Comparison of ENCODE assay signal across 25 cellular contexts in the genomic region with DNA sequence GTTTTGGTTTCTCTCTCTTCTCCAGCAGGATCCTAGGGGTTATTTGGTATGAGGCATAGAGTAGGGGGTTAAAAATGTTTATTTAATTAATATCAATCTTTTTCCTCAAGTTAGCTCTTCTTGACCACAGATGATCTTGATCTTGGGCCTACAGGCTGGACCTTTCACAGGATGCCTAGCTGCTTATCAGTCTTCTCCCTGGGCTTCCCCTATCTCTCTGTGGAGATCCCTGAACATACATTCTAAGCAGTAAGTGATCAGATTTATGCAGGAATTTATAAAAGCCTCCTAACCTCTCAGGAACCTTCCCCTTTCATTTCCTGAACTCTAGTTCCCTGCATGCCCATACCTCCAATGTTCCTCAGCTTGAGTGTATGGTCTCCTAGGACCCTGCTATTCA.
"Had no signal": no experiment of that assay in that cellular context is flagged by ENCODE, and none has a peak within 500 bp of the region (broad histone marks: within the 10 kb centered on the region; RNA-seq: fewer than 3 reads in every experiment).

No MANE protein-coding gene starts in this region.

- DNase-seq: hypothalamus; immature natural killer cell; kidney; left colon; left lung; naive thymus-derived CD8-positive, alpha-beta T cell; nucleus accumbens; right lobe of liver; stimulated activated CD4-positive, alpha-beta T cell treated with anti-CD3 and anti-CD28 coated beads, Interleukin-1b, Interleukin-23, amount 100 ng/mL, for 48 hours; stimulated activated CD4-positive, alpha-beta T cell treated with anti-CD3 and anti-CD28 coated beads, Interleukin-2, amount 100 ng/mL, for 48 hours; stimulated activated CD4-positive, alpha-beta T cell treated with anti-CD3 and anti-CD28 coated beads, Interleukin-4, amount 100 ng/mL, for 4 hours; stimulated activated CD8-positive, alpha-beta memory T cell treated with anti-CD3 and anti-CD28 coated beads, Interleukin-4, amount 100 ng/mL, for 48 hours; stimulated activated naive CD4-positive, alpha-beta T cell treated with Interleukin-2 at 50 U/mL for 16 hours; stimulated activated naive CD8-positive, alpha-beta T cell treated with anti-CD3 and anti-CD28 coated beads, Interleukin-15, amount 100 ng/mL, for 72 hours; substantia nigra; uterus had no signal

- H3K27me3 ChIP-seq: left lung, right atrium auricular region, right lobe of liver, tibial nerve, uterus had no signal

- H3K27me3 Mint-ChIP-seq: naive thymus-derived CD8-positive, alpha-beta T cell; stimulated activated memory B cell treated with anti-CD40 and anti-IgM and Interleukin-4, amounts not matched to agents 10 μg/mL and 1 μg/mL and 100 μg/mL, for 72 hours; stimulated activated naive CD8-positive, alpha-beta T cell treated with anti-CD3 and anti-CD28 coated beads, Interleukin-15, amount 100 ng/mL, for 72 hours; type B pancreatic cell had no signal

- H3K27ac Mint-ChIP-seq: immature natural killer cell; naive thymus-derived CD8-positive, alpha-beta T cell; nephron; stimulated activated memory B cell treated with anti-CD40 and anti-IgM and Interleukin-4, amounts not matched to agents 10 μg/mL and 1 μg/mL and 100 μg/mL, for 72 hours; type B pancreatic cell had no signal

- H3K4me2 ChIP-seq: smooth muscle cell had no signal

- H3K4me1 Mint-ChIP-seq: immature natural killer cell; neural crest cell; stimulated activated memory B cell treated with anti-CD40 and anti-IgM and Interleukin-4, amounts not matched to agents 10 μg/mL and 1 μg/mL and 100 μg/mL, for 72 hours; stimulated activated naive CD8-positive, alpha-beta T cell treated with anti-CD3 and anti-CD28 coated beads, Interleukin-15, amount 100 ng/mL, for 72 hours had no signal

- H3K27ac ChIP-seq: left lung, parathyroid adenoma, right atrium auricular region, right lobe of liver, tibial nerve, uterus had no signal

- H3K9me3 ChIP-seq: left lung, right atrium auricular region, right lobe of liver, tibial nerve, uterus had no signal

- H3K79me2 ChIP-seq: parathyroid adenoma had no signal

- H2AFZ ChIP-seq: parathyroid adenoma had no signal

- H3K9me3 Mint-ChIP-seq: immature natural killer cell; naive thymus-derived CD8-positive, alpha-beta T cell; nephron; neural crest cell; stimulated activated memory B cell treated with anti-CD40 and anti-IgM and Interleukin-4, amounts not matched to agents 10 μg/mL and 1 μg/mL and 100 μg/mL, for 72 hours; stimulated activated naive CD8-positive, alpha-beta T cell treated with anti-CD3 and anti-CD28 coated beads, Interleukin-15, amount 100 ng/mL, for 72 hours; type B pancreatic cell had no signal

- H3K36me3 ChIP-seq: left lung, right atrium auricular region, right lobe of liver, tibial nerve, uterus had no signal

- H3K4me1 ChIP-seq: left lung, parathyroid adenoma, right atrium auricular region, right lobe of liver, tibial nerve, uterus had no signal

- H3K36me3 Mint-ChIP-seq: type B pancreatic cell had no signal

- ATAC-seq: left colon; left lung; naive thymus-derived CD8-positive, alpha-beta T cell; right lobe of liver; stimulated activated memory B cell treated with anti-CD40 and anti-IgM and Interleukin-4, amounts not matched to agents 10 μg/mL and 1 μg/mL and 100 μg/mL, for 72 hours; stimulated activated naive CD8-positive, alpha-beta T cell treated with anti-CD3 and anti-CD28 coated beads, Interleukin-15, amount 100 ng/mL, for 72 hours had no signal

- H3K4me3 ChIP-seq: left lung, lung, right atrium auricular region, right lobe of liver, smooth muscle cell, tibial nerve, uterus had no signal

- H3K4me3 Mint-ChIP-seq: immature natural killer cell; naive thymus-derived CD8-positive, alpha-beta T cell; nephron; neural crest cell; stimulated activated memory B cell treated with anti-CD40 and anti-IgM and Interleukin-4, amounts not matched to agents 10 μg/mL and 1 μg/mL and 100 μg/mL, for 72 hours; stimulated activated naive CD8-positive, alpha-beta T cell treated with anti-CD3 and anti-CD28 coated beads, Interleukin-15, amount 100 ng/mL, for 72 hours; type B pancreatic cell had no signal

- H3K9ac ChIP-seq: parathyroid adenoma had no signal
